ENCODE assay signal across 13 cellular contexts in the genomic region with DNA sequence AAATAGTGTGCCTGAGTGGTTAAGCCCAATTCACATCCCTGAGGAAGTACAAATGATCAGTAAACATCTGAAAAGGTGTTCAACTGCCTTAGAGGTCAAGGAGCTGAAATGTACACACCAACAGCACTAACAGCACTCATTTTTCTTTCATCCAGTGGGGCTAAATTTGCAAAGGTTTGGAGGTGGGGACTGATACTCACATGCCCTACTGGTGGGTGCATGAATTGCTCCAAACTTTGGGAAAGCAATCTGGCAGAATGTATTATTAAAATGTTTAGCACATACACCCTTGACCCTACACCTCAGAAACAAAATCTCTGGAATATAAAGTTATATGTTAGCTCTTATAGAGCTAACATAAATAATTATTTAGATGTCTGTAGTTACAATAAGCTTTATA. TPM values are rescaled to one million over a fixed set of nuclear protein-coding genes. Genes with fewer than 3 reads are reported as not detected.
DNase-seq lines count a peak whose midpoint lies in the region; ATAC-seq and TF ChIP-seq lines count a peak whose summit lies in the region.
"Had no signal": no experiment of that assay in that cellular context is flagged by ENCODE, and none has a peak within 500 bp of the region (broad histone marks: within the 10 kb centered on the region; RNA-seq: fewer than 3 reads in every experiment).

No MANE protein-coding gene starts in this region.

- no peak overlapping the region for H3K4me3 Mint-ChIP-seq in activated T-helper 17 cell treated with anti-CD3 and anti-CD28 coated beads, Interleukin-2, amount 50 U/mL, for 72 hours
- H3K4me3 Mint-ChIP-seq in T-helper 2 cell treated with Interferon-gamma antibody and Interleukin-4, amounts not matched to agents 5 μg/mL and 100 μg/mL, for 36 hours = no peak overlapping the region

- peak; percentile 34 for TF ChIP-seq CTCF in BE2C (IDR thresholded peaks at IDR 0.05; ENCODE audit: low read depth, low read length)
- TF ChIP-seq CTCF in RWPE2 (IDR thresholded peaks at IDR 0.05; ENCODE audit: poor library complexity, severe bottlenecking) = peak; percentile 21

- no peaks in the 10 kb centered on the region for H3F3A ChIP-seq in GM23248 (ENCODE audit: insufficient read depth)

- H3K79me2 ChIP-seq in GM23248 (ENCODE audit: insufficient read depth) = no peaks in the 10 kb centered on the region

- no peak overlapping the region for H3K4me2 ChIP-seq in GM23248 (ENCODE audit: unreplicated experiment)

- in situ Hi-C loops in GM23248 (cut with MboI) = no loop called here

- no peaks in the 10 kb centered on the region for H3K9me2 ChIP-seq in GM23248 (ENCODE audit: insufficient read depth)

- no peak overlapping the region for H2AFZ ChIP-seq in GM23248

- no peak for DNase-seq in BE2C
- peak; percentile 30 for DNase-seq in GM23248
- no peak for DNase-seq in RWPE2 (ENCODE audit: low spot score)
- peak; percentile 14 for DNase-seq in glomerular visceral epithelial cell (ENCODE audit: extremely low spot score)
- DNase-seq in inferior parietal cortex (ENCODE audit: extremely low spot score) = no peak
- DNase-seq in amygdala (lab: John Stamatoyannopoulos, UW) = no peak
- no peak for DNase-seq in T-helper 2 cell treated with Interferon-gamma antibody and Interleukin-4, amounts not matched to agents 5 μg/mL and 100 μg/mL, for 36 hours (ENCODE audit: low spot score)
- DNase-seq: activated CD4-positive, alpha-beta T cell treated with anti-CD3 and anti-CD28 coated beads, Interleukin-2, amount 50 U/mL, for 48 hours; body of pancreas; heart left ventricle; NCI-H510A had no signal

- no peak overlapping the region for H3K27ac Mint-ChIP-seq in activated T-helper 17 cell treated with anti-CD3 and anti-CD28 coated beads, Interleukin-2, amount 50 U/mL, for 72 hours
- no peak overlapping the region for H3K27ac Mint-ChIP-seq in T-helper 2 cell treated with Interferon-gamma antibody and Interleukin-4, amounts not matched to agents 5 μg/mL and 100 μg/mL, for 36 hours

- ATAC-seq in RWPE2 (ENCODE audit: low read depth) = peak; percentile 35; the same call in 1 of the 3 replicates
- ATAC-seq in activated T-helper 17 cell treated with anti-CD3 and anti-CD28 coated beads, Interleukin-2, amount 50 U/mL, for 72 hours (replicated peaks) = no peak
- ATAC-seq: body of pancreas, heart left ventricle had no signal

- no peak overlapping the region for H3K9ac ChIP-seq in GM23248

- H3K4me1 ChIP-seq in BE2C = no peaks in the 10 kb centered on the region
- H3K4me1 ChIP-seq in GM23248 (ENCODE audit: insufficient read depth) = no peaks in the 10 kb centered on the region
- H3K4me1 ChIP-seq in RWPE2 (ENCODE audit: insufficient read depth, poor library complexity, severe bottlenecking) = no peaks in the 10 kb centered on the region
- H3K4me1 ChIP-seq: body of pancreas, heart left ventricle, vagina had no signal

- no peaks in the 10 kb centered on the region for H3K36me3 Mint-ChIP-seq in activated T-helper 17 cell treated with anti-CD3 and anti-CD28 coated beads, Interleukin-2, amount 50 U/mL, for 72 hours (ENCODE audit: low read depth)
- H3K36me3 Mint-ChIP-seq in T-helper 2 cell treated with Interferon-gamma antibody and Interleukin-4, amounts not matched to agents 5 μg/mL and 100 μg/mL, for 36 hours (ENCODE audit: low read depth) = no peaks in the 10 kb centered on the region

- H3K27ac ChIP-seq in GM23248 = no peak overlapping the region
- H3K27ac ChIP-seq in RWPE2 (ENCODE audit: poor library complexity, severe bottlenecking) = no peak overlapping the region
- H3K27ac ChIP-seq: body of pancreas, heart left ventricle, vagina had no signal

- H3K9me3 ChIP-seq in BE2C (no peaks in the 10 kb centered on the region), GM23248 (ENCODE audit: low read depth) (no peaks in the 10 kb centered on the region), RWPE2 (ENCODE audit: severe bottlenecking) (no peaks in the 10 kb centered on the region)
- H3K9me3 ChIP-seq: body of pancreas, heart left ventricle, vagina had no signal

- H3K4me1 Mint-ChIP-seq in activated T-helper 17 cell treated with anti-CD3 and anti-CD28 coated beads, Interleukin-2, amount 50 U/mL, for 72 hours = no peaks in the 10 kb centered on the region
- H3K4me1 Mint-ChIP-seq in T-helper 2 cell treated with Interferon-gamma antibody and Interleukin-4, amounts not matched to agents 5 μg/mL and 100 μg/mL, for 36 hours (ENCODE audit: low read depth) = peaks cover 4% of the 10 kb centered on the region

- no peaks in the 10 kb centered on the region for H4K20me1 ChIP-seq in GM23248 (ENCODE audit: insufficient read depth)

- peaks cover 10% of the 10 kb centered on the region for H3K27me3 Mint-ChIP-seq in activated T-helper 17 cell treated with anti-CD3 and anti-CD28 coated beads, Interleukin-2, amount 50 U/mL, for 72 hours
- H3K27me3 Mint-ChIP-seq in T-helper 2 cell treated with Interferon-gamma antibody and Interleukin-4, amounts not matched to agents 5 μg/mL and 100 μg/mL, for 36 hours (ENCODE audit: low read depth) = peaks cover 41% of the 10 kb centered on the region

- H3K4me3 ChIP-seq in BE2C (ENCODE audit: low read depth, low read length) = no peak overlapping the region
- no peak overlapping the region for H3K4me3 ChIP-seq in GM23248
- H3K4me3 ChIP-seq in RWPE2 (ENCODE audit: severe bottlenecking) = no peak overlapping the region
- H3K4me3 ChIP-seq: body of pancreas, heart left ventricle, vagina had no signal

- H3K36me3 ChIP-seq in BE2C (no peaks in the 10 kb centered on the region), GM23248 (ENCODE audit: low read depth) (no peaks in the 10 kb centered on the region), RWPE2 (ENCODE audit: low read depth) (no peaks in the 10 kb centered on the region)
- H3K36me3 ChIP-seq: heart left ventricle, vagina had no signal

- H3K27me3 ChIP-seq in BE2C = no peaks in the 10 kb centered on the region
- peaks cover 34% of the 10 kb centered on the region for H3K27me3 ChIP-seq in GM23248 (replicated peaks; ENCODE audit: insufficient read depth)
- peaks cover 10% of the 10 kb centered on the region for H3K27me3 ChIP-seq in RWPE2 (ENCODE audit: insufficient read depth, poor library complexity, severe bottlenecking)
- H3K27me3 ChIP-seq: body of pancreas, vagina had no signal

- no peaks in the 10 kb centered on the region for H3K9me3 Mint-ChIP-seq in activated T-helper 17 cell treated with anti-CD3 and anti-CD28 coated beads, Interleukin-2, amount 50 U/mL, for 72 hours
- H3K9me3 Mint-ChIP-seq in T-helper 2 cell treated with Interferon-gamma antibody and Interleukin-4, amounts not matched to agents 5 μg/mL and 100 μg/mL, for 36 hours = no peaks in the 10 kb centered on the region

RNA-seq across cellular contexts. Expression of gene FAM178B, which starts 19.0 kb away (rescaled TPM):
- polyA plus RNA-seq in BE2C (2012; ENCODE audit: insufficient read depth, insufficient read length, low read depth) = not detected
- total RNA-seq in GM23248 (2014; rRNA removed; shearing (Covaris generic)) = not detected in 2 replicates
- 0.23 TPM in 1 of 2 replicates, not detected in the other for polyA plus RNA-seq in GM23248 (2016; fragmentation: Nextera tagmentation; extraction: Ambion mirVana)
- not detected for total RNA-seq in activated T-helper 17 cell treated with anti-CD3 and anti-CD28 coated beads, Interleukin-2, amount 50 U/mL, for 72 hours
- total RNA-seq: body of pancreas, vagina had no signal

Comparison
In these comparisons a context has a peak if more than half of its experiments do, and no peak if none do; other contexts are left out.
1. DNase-seq: peak in GM23248 (single experiment) and glomerular visceral epithelial cell (single experiment); none in BE2C (single experiment), RWPE2 (single experiment), inferior parietal cortex (single experiment), amygdala (0 of 56) and T-helper 2 cell treated with Interferon-gamma antibody and Interleukin-4, amounts not matched to agents 5 μg/mL and 100 μg/mL, for 36 hours (single experiment).